32 cellular contexts compared by ENCODE assay signal in genomic region chr4:153074501-153075255, GRCh38.
A peak's percentile ranks its signal among the peaks of the same experiment; 100 is the strongest.
DNase-seq lines count a peak whose midpoint lies in the region; ATAC-seq and TF ChIP-seq lines count a peak whose summit lies in the region.
"Had no signal": no experiment of that assay in that cellular context is flagged by ENCODE, and none has a peak within 500 bp of the region (broad histone marks: within the 10 kb centered on the region; RNA-seq: fewer than 3 reads in every experiment).

No MANE protein-coding gene starts in this region.

- H3K9ac ChIP-seq in OCI-LY3 (ENCODE audit: low read length): no peak overlapping the region
- H3K9ac ChIP-seq: KMS-11 had no signal

- peaks cover 14% of the 10 kb centered on the region for H3K27me3 ChIP-seq in OCI-LY3 (ENCODE audit: low read depth, low read length)
- H3K27me3 ChIP-seq: brain microvascular endothelial cell, esophagus squamous epithelium, foreskin keratinocyte, heart left ventricle, suprapubic skin, upper lobe of left lung had no signal

- no peaks in the 10 kb centered on the region for H3K36me3 Mint-ChIP-seq in stimulated activated memory B cell treated with anti-CD40 and anti-IgM and Interleukin-4, amounts not matched to agents 10 μg/mL and 1 μg/mL and 100 μg/mL, for 72 hours
- H3K36me3 Mint-ChIP-seq: activated naive CD4-positive, alpha-beta T cell treated with anti-CD3 and anti-CD28 coated beads, Interleukin-2, amount 10 ng/mL, durations not matched to agents 7 days and 5 days; natural killer cell treated with Interleukin-12 subunit alpha and Interleukin-12 subunit beta and Interleukin-15 and Interleukin-18, amount 100 ng/mL, for 72 hours had no signal

- DNase-seq in NCI-H2196 (lab: John Stamatoyannopoulos, UW; ENCODE audit: unreplicated experiment) (peak; percentile 3), NCI-H2196 treated with DMSO at 0.1 percent for 48 hours (lab: John Stamatoyannopoulos, UW; ENCODE audit: unreplicated experiment) (no peak), foreskin melanocyte (peak; percentile 99), activated T-cell treated with anti-CD3 and anti-CD28 coated beads for 4 hours (no peak)
- DNase-seq in stimulated activated naive CD4-positive, alpha-beta T cell (lab: John Stamatoyannopoulos, UW): no peak
- DNase-seq: activated CD4-positive, alpha-beta T cell treated with anti-CD3 and anti-CD28 coated beads for 1 hour; activated CD8-positive, alpha-beta T cell treated with anti-CD3 and anti-CD28 coated beads, Interleukin-2, amount 10 ng/mL, durations not matched to agents 7 days and 5 days; activated naive CD4-positive, alpha-beta T cell treated with anti-CD3 and anti-CD28 coated beads, Interleukin-2, amount 10 ng/mL, durations not matched to agents 7 days and 5 days; AML-193; amniotic stem cell; brain microvascular endothelial cell; CD8-positive, alpha-beta memory T cell; DMS 273 treated with DMSO at 0.1 percent for 48 hours; dorsolateral prefrontal cortex; esophagus squamous epithelium; heart left ventricle; kidney glomerular epithelial cell; lower lobe of right lung; NCI-H1436; NCI-H2081; NCI-H446 treated with DMSO at 0.1 percent for 48 hours; stimulated activated naive CD4-positive, alpha-beta T cell treated with Interleukin-2 at 50 U/mL for 16 hours; upper lobe of left lung had no signal

- ATAC-seq in stimulated activated memory B cell treated with anti-CD40 and anti-IgM and Interleukin-4, amounts not matched to agents 10 μg/mL and 1 μg/mL and 100 μg/mL, for 72 hours: no peak
- no peak for ATAC-seq in GM18520 (IDR thresholded peaks at IDR 0.05; ENCODE audit: unreplicated experiment)
- ATAC-seq: activated CD8-positive, alpha-beta T cell treated with anti-CD3 and anti-CD28 coated beads, Interleukin-2, amount 10 ng/mL, durations not matched to agents 7 days and 5 days; activated T-helper 17 cell treated with anti-CD3 and anti-CD28 coated beads, Interleukin-2, amount 50 U/mL, for 72 hours; foreskin keratinocyte; heart left ventricle; lower lobe of right lung; natural killer cell treated with Interleukin-12 subunit alpha and Interleukin-12 subunit beta and Interleukin-15 and Interleukin-18, amount 100 ng/mL, for 72 hours had no signal

- peaks cover 25% of the 10 kb centered on the region for H3K4me1 Mint-ChIP-seq in stimulated activated memory B cell treated with anti-CD40 and anti-IgM and Interleukin-4, amounts not matched to agents 10 μg/mL and 1 μg/mL and 100 μg/mL, for 72 hours
- H3K4me1 Mint-ChIP-seq: activated T-helper 17 cell treated with anti-CD3 and anti-CD28 coated beads, Interleukin-2, amount 50 U/mL, for 72 hours had no signal

- no peaks in the 10 kb centered on the region for H3K27me3 Mint-ChIP-seq in stimulated activated memory B cell treated with anti-CD40 and anti-IgM and Interleukin-4, amounts not matched to agents 10 μg/mL and 1 μg/mL and 100 μg/mL, for 72 hours
- H3K27me3 Mint-ChIP-seq: activated T-helper 17 cell treated with anti-CD3 and anti-CD28 coated beads, Interleukin-2, amount 50 U/mL, for 72 hours had no signal

- H3K27ac Mint-ChIP-seq in stimulated activated memory B cell treated with anti-CD40 and anti-IgM and Interleukin-4, amounts not matched to agents 10 μg/mL and 1 μg/mL and 100 μg/mL, for 72 hours: peak overlapping the region; percentile 33
- H3K27ac Mint-ChIP-seq: activated CD8-positive, alpha-beta T cell treated with anti-CD3 and anti-CD28 coated beads, Interleukin-2, amount 10 ng/mL, durations not matched to agents 7 days and 5 days; activated naive CD4-positive, alpha-beta T cell treated with anti-CD3 and anti-CD28 coated beads, Interleukin-2, amount 10 ng/mL, durations not matched to agents 7 days and 5 days; activated T-helper 17 cell treated with anti-CD3 and anti-CD28 coated beads, Interleukin-2, amount 50 U/mL, for 72 hours; natural killer cell treated with Interleukin-12 subunit alpha and Interleukin-12 subunit beta and Interleukin-15 and Interleukin-18, amount 100 ng/mL, for 72 hours; T-helper 1 cell treated with Interleukin-12 subunit alpha and Interleukin-12 subunit beta and Interleukin-4 antibody, amounts not matched to agents 30 μg/mL and 1 μg/mL, for 36 hours had no signal

- peaks cover 3% of the 10 kb centered on the region for H3K9me3 Mint-ChIP-seq in stimulated activated memory B cell treated with anti-CD40 and anti-IgM and Interleukin-4, amounts not matched to agents 10 μg/mL and 1 μg/mL and 100 μg/mL, for 72 hours
- H3K9me3 Mint-ChIP-seq: activated naive CD4-positive, alpha-beta T cell treated with anti-CD3 and anti-CD28 coated beads, Interleukin-2, amount 10 ng/mL, durations not matched to agents 7 days and 5 days; natural killer cell treated with Interleukin-12 subunit alpha and Interleukin-12 subunit beta and Interleukin-15 and Interleukin-18, amount 100 ng/mL, for 72 hours; T-helper 1 cell treated with Interleukin-12 subunit alpha and Interleukin-12 subunit beta and Interleukin-4 antibody, amounts not matched to agents 30 μg/mL and 1 μg/mL, for 36 hours had no signal

- peaks cover 20% of the 10 kb centered on the region for H3K4me1 ChIP-seq in OCI-LY3 (ENCODE audit: low read length)
- H3K4me1 ChIP-seq: esophagus squamous epithelium, foreskin keratinocyte, heart left ventricle, lower lobe of right lung, suprapubic skin, upper lobe of left lung had no signal

- H3K9me3 ChIP-seq in OCI-LY3 (ENCODE audit: insufficient read depth, low read length): no peaks in the 10 kb centered on the region
- H3K9me3 ChIP-seq: esophagus squamous epithelium, heart left ventricle, lower lobe of right lung, suprapubic skin, upper lobe of left lung had no signal

- peak overlapping the region; percentile 46 for H3K4me2 ChIP-seq in OCI-LY3 (ENCODE audit: low read length)
- H3K4me2 ChIP-seq: KMS-11 had no signal

- no peak overlapping the region for H3K27ac ChIP-seq in OCI-LY3 (ENCODE audit: low read length)
- H3K27ac ChIP-seq: brain microvascular endothelial cell, dorsolateral prefrontal cortex, esophagus squamous epithelium, foreskin keratinocyte, heart left ventricle, KMS-11, lower lobe of right lung, suprapubic skin, upper lobe of left lung had no signal

- no peak for TF ChIP-seq CTCF in OCI-LY3 (IDR thresholded peaks at IDR 0.05; ENCODE audit: low read depth, low read length)

- H4K20me1 ChIP-seq in OCI-LY3 (ENCODE audit: insufficient read depth, low read length): no peaks in the 10 kb centered on the region

- H2AFZ ChIP-seq in OCI-LY3 (ENCODE audit: low read depth, low read length): no peak overlapping the region

- no peaks in the 10 kb centered on the region for H3K79me2 ChIP-seq in OCI-LY3 (ENCODE audit: low read length)

- H3K4me3 Mint-ChIP-seq in stimulated activated memory B cell treated with anti-CD40 and anti-IgM and Interleukin-4, amounts not matched to agents 10 μg/mL and 1 μg/mL and 100 μg/mL, for 72 hours: no peak overlapping the region
- H3K4me3 Mint-ChIP-seq: activated CD8-positive, alpha-beta T cell treated with anti-CD3 and anti-CD28 coated beads, Interleukin-2, amount 10 ng/mL, durations not matched to agents 7 days and 5 days; activated naive CD4-positive, alpha-beta T cell treated with anti-CD3 and anti-CD28 coated beads, Interleukin-2, amount 10 ng/mL, durations not matched to agents 7 days and 5 days; activated T-helper 17 cell treated with anti-CD3 and anti-CD28 coated beads, Interleukin-2, amount 50 U/mL, for 72 hours; CD8-positive, alpha-beta memory T cell; natural killer cell treated with Interleukin-12 subunit alpha and Interleukin-12 subunit beta and Interleukin-15 and Interleukin-18, amount 100 ng/mL, for 72 hours; T-helper 1 cell treated with Interleukin-12 subunit alpha and Interleukin-12 subunit beta and Interleukin-4 antibody, amounts not matched to agents 30 μg/mL and 1 μg/mL, for 36 hours had no signal

- no peaks in the 10 kb centered on the region for H3K36me3 ChIP-seq in OCI-LY3 (replicated peaks; ENCODE audit: low read depth, low read length)
- H3K36me3 ChIP-seq: brain microvascular endothelial cell, esophagus squamous epithelium, heart left ventricle, lower lobe of right lung, suprapubic skin, upper lobe of left lung had no signal

- no peak overlapping the region for H3K4me3 ChIP-seq in OCI-LY3 (ENCODE audit: low read length)
- H3K4me3 ChIP-seq: dorsolateral prefrontal cortex, esophagus squamous epithelium, heart left ventricle, lower lobe of right lung, suprapubic skin, upper lobe of left lung had no signal

Comparison
In these comparisons a context has a peak if more than half of its experiments do, and no peak if none do; other contexts are left out.
1. DNase-seq: peak in NCI-H2196 (single experiment) and foreskin melanocyte (single experiment); none in NCI-H2196 treated with DMSO at 0.1 percent for 48 hours (single experiment), activated T-cell treated with anti-CD3 and anti-CD28 coated beads for 4 hours (single experiment) and stimulated activated naive CD4-positive, alpha-beta T cell (0 of 6).